In the genomic region with DNA sequence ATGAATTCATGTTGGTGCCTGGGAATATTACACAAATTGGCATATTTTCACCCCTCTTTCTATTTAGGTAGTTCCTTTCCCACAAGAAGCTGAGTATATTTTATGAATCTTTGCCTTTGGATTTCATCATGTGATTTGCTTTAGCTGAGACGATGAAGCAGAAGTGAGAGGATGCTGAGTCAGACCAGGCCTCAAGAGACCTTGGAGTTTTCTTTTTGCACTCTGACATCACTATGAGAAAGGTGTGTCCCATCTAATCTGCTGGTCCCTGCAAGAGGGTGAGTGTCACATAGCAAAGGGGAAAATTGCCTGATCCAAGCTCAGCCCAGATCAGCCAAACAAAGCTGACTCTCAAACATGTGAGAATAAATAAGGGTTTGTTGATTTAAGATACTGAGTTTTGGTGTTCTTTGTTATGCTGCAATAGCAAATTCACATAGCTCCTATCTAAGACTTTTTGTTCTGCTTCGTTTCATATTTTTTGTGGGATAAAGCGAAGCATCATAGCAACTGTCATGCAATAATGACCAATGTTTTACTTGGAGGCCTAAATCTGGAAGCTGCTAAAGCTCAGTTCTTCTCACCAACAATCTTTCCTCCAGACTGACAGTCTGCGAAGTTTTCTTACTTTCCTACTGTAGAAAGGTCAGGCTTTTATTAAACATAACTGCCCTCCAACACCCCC, we compare ENCODE assay signal across 12 cellular contexts.
DNase-seq lines count a peak whose midpoint lies in the region; ATAC-seq and TF ChIP-seq lines count a peak whose summit lies in the region.
"Had no signal": no experiment of that assay in that cellular context is flagged by ENCODE, and none has a peak within 500 bp of the region (broad histone marks: within the 10 kb centered on the region; RNA-seq: fewer than 3 reads in every experiment).

No MANE protein-coding gene starts in this region.

- 80% methylated on average over 4 of the region's 4 CpGs for WGBS in SK-N-SH (ENCODE audit: low lambda C conversion rate)

- no peaks in the 10 kb centered on the region for H3K4me1 Mint-ChIP-seq in naive thymus-derived CD8-positive, alpha-beta T cell
- H3K4me1 Mint-ChIP-seq: activated naive CD8-positive, alpha-beta T cell treated with anti-CD3 and anti-CD28 coated beads, Interleukin-2, amount 50 U/mL, for 24 hours had no signal

- no peak overlapping the region for H3K27ac ChIP-seq in SK-N-SH (ENCODE audit: low read depth in 2 of 2, low read length in 1 of 2)

- H3K27me3 Mint-ChIP-seq in naive thymus-derived CD8-positive, alpha-beta T cell: no peaks in the 10 kb centered on the region
- H3K27me3 Mint-ChIP-seq: activated naive CD8-positive, alpha-beta T cell treated with anti-CD3 and anti-CD28 coated beads, Interleukin-2, amount 50 U/mL, for 24 hours had no signal

- H2AFZ ChIP-seq in SK-N-SH (ENCODE audit: low read depth): no peak overlapping the region

- POLR2A ChIA-PET in SK-N-SH (lab: Yijun Ruan, JAX): no interaction called here
- POLR2A ChIA-PET in naive thymus-derived CD8-positive, alpha-beta T cell (lab: Charles Lee): no interaction called here

- H3K27me3 ChIP-seq in SK-N-SH (ENCODE audit: insufficient read depth): no peaks in the 10 kb centered on the region

- H3K27ac Mint-ChIP-seq in naive thymus-derived CD8-positive, alpha-beta T cell: no peak overlapping the region
- H3K27ac Mint-ChIP-seq: activated naive CD8-positive, alpha-beta T cell treated with anti-CD3 and anti-CD28 coated beads, Interleukin-2, amount 50 U/mL, for 24 hours had no signal

- H3F3A ChIP-seq in SK-N-SH (replicated peaks; ENCODE audit: insufficient read depth): no peaks in the 10 kb centered on the region

- H3K4me3 ChIP-seq in GM12865 (ENCODE audit: low read depth, low read length) (no peak overlapping the region), NB4 (ENCODE audit: low read depth, low read length) (no peak overlapping the region), fibroblast of villous mesenchyme (ENCODE audit: low read depth, low read length) (no peak overlapping the region), SK-N-SH (ENCODE audit: low read depth in 2 of 2, low read length in 1 of 2) (no peak overlapping the region)

- H3K4me1 ChIP-seq in SK-N-SH (ENCODE audit: control insufficient read depth in 1 of 2, insufficient read depth in 2 of 2, low read depth in 1 of 2, low read length in 1 of 2): no peaks in the 10 kb centered on the region; a peak in 2 of 4 replicates

- no peak overlapping the region for H3K9ac ChIP-seq in SK-N-SH

- no peaks in the 10 kb centered on the region for H3K9me2 ChIP-seq in SK-N-SH

- TF ChIP-seq RAD21 in SK-N-SH (IDR thresholded peaks at IDR 0.05; ENCODE audit: low read length): no peak

- H3K36me3 ChIP-seq in SK-N-SH (replicated peaks in 1 of 2; ENCODE audit: control insufficient read depth in 1 of 2, insufficient read depth in 2 of 2, low read length in 1 of 2): no peaks in the 10 kb centered on the region

- H3K36me3 Mint-ChIP-seq in naive thymus-derived CD8-positive, alpha-beta T cell: no peaks in the 10 kb centered on the region

- no peaks in the 10 kb centered on the region for H3K9me3 ChIP-seq in SK-N-SH

- no peak for TF ChIP-seq POLR2A in NB4 (IDR thresholded peaks at IDR 0.05; ENCODE audit: extremely low read depth, insufficient read length)

- ATAC-seq in HG02588 (IDR thresholded peaks at IDR 0.05; ENCODE audit: unreplicated experiment): peak; percentile 60
- ATAC-seq in naive thymus-derived CD8-positive, alpha-beta T cell: no peak
- ATAC-seq: activated naive CD8-positive, alpha-beta T cell treated with anti-CD3 and anti-CD28 coated beads, Interleukin-2, amount 50 U/mL, for 24 hours had no signal

- DNase-seq in GM12865 (ENCODE audit: low read depth) (peak; percentile 9), NB4 (ENCODE audit: low read depth) (peak; percentile 2), fibroblast of villous mesenchyme (ENCODE audit: low read depth) (peak; percentile 19), kidney glomerular epithelial cell (lab: John Stamatoyannopoulos, UW) (no peak), SK-N-SH (no peak)
- no peak for DNase-seq in activated effector memory CD4-positive, alpha-beta T cell treated with anti-CD3 and anti-CD28 coated beads, Interleukin-2, amount 50 U/mL, for 16 hours
- no peak for DNase-seq in naive thymus-derived CD8-positive, alpha-beta T cell
- DNase-seq: activated CD4-positive, alpha-beta T cell treated with anti-CD3 and anti-CD28 coated beads for 1 hour; activated naive CD8-positive, alpha-beta T cell treated with anti-CD3 and anti-CD28 coated beads, Interleukin-2, amount 50 U/mL, for 24 hours; NCI-H1930; retina had no signal

- CTCF ChIA-PET in SK-N-SH (lab: Yijun Ruan, JAX): interaction anchor here (1.2 to 1.5 kb wide), 3 partner anchors 10 to 19 kb away, joined by 3 read pairs; no protein-coding TSS in a partner anchor

- TF ChIP-seq CTCF in GM12865 (IDR thresholded peaks at IDR 0.05; ENCODE audit: insufficient read depth, low read depth, low read length, missing control alignments) (no peak), NB4 (IDR thresholded peaks at IDR 0.05; ENCODE audit: low read depth, low read length) (no peak), fibroblast of villous mesenchyme (IDR thresholded peaks at IDR 0.05; ENCODE audit: insufficient read depth, low read depth, low read length) (no peak), SK-N-SH (IDR thresholded peaks at IDR 0.05) (no peak)

- peaks cover 0 to 4% (median 0%) of the 10 kb centered on the region in 9 donors for H3K9me3 Mint-ChIP-seq in naive thymus-derived CD8-positive, alpha-beta T cell
- H3K9me3 Mint-ChIP-seq: activated naive CD8-positive, alpha-beta T cell treated with anti-CD3 and anti-CD28 coated beads, Interleukin-2, amount 50 U/mL, for 24 hours had no signal

- H4K20me1 ChIP-seq in SK-N-SH (ENCODE audit: insufficient read depth): no peaks in the 10 kb centered on the region

- TF ChIP-seq EP300 in SK-N-SH (IDR thresholded peaks at IDR 0.05; ENCODE audit: borderline replicate concordance in 1 of 2, low read depth in 1 of 2, low read length in 1 of 2): no peak

- no peaks in the 10 kb centered on the region for H3K79me2 ChIP-seq in SK-N-SH (ENCODE audit: insufficient read depth)

- H3K4me2 ChIP-seq in SK-N-SH: no peak overlapping the region

- H3K4me3 Mint-ChIP-seq in naive thymus-derived CD8-positive, alpha-beta T cell: no peak overlapping the region
- H3K4me3 Mint-ChIP-seq: activated naive CD8-positive, alpha-beta T cell treated with anti-CD3 and anti-CD28 coated beads, Interleukin-2, amount 50 U/mL, for 24 hours had no signal

TF ChIP-seq in SK-N-SH, 30 proteins besides CTCF, POLR2A, EP300 and RAD21:
- no peak for TF ChIP-seq JUND (IDR thresholded peaks at IDR 0.05)
- TF ChIP-seq RFX5 (IDR thresholded peaks at IDR 0.05; ENCODE audit: low read length): no peak
- no peak for TF ChIP-seq RCOR1 (IDR thresholded peaks at IDR 0.05; ENCODE audit: low read length)
- TF ChIP-seq, protein P1, sequence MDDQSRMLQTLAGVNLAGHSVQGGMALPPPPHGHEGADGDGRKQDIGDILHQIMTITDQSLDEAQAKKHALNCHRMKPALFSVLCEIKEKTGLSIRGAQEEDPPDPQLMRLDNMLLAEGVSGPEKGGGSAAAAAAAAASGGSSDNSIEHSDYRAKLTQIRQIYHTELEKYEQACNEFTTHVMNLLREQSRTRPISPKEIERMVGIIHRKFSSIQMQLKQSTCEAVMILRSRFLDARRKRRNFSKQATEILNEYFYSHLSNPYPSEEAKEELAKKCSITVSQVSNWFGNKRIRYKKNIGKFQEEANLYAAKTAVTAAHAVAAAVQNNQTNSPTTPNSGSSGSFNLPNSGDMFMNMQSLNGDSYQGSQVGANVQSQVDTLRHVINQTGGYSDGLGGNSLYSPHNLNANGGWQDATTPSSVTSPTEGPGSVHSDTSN (IDR thresholded peaks at IDR 0.05): no peak
- no peak for TF ChIP-seq RXRA (IDR thresholded peaks at IDR 0.05; ENCODE audit: borderline replicate concordance, low read depth)
- TF ChIP-seq, protein P2, sequence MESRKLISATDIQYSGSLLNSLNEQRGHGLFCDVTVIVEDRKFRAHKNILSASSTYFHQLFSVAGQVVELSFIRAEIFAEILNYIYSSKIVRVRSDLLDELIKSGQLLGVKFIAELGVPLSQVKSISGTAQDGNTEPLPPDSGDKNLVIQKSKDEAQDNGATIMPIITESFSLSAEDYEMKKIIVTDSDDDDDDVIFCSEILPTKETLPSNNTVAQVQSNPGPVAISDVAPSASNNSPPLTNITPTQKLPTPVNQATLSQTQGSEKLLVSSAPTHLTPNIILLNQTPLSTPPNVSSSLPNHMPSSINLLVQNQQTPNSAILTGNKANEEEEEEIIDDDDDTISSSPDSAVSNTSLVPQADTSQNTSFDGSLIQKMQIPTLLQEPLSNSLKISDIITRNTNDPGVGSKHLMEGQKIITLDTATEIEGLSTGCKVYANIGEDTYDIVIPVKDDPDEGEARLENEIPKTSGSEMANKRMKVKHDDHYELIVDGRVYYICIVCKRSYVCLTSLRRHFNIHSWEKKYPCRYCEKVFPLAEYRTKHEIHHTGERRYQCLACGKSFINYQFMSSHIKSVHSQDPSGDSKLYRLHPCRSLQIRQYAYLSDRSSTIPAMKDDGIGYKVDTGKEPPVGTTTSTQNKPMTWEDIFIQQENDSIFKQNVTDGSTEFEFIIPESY (IDR thresholded peaks at IDR 0.05; ENCODE audit: borderline replicate concordance, low read depth): no peak
- TF ChIP-seq MEF2A (IDR thresholded peaks at IDR 0.05; ENCODE audit: borderline replicate concordance, low read depth): no peak

Comparison
In these comparisons a context has a peak if more than half of its experiments do, and no peak if none do; other contexts are left out.
1. DNase-seq: peak in GM12865 (single experiment), NB4 (single experiment) and fibroblast of villous mesenchyme (single experiment); none in kidney glomerular epithelial cell (single experiment), activated effector memory CD4-positive, alpha-beta T cell treated with anti-CD3 and anti-CD28 coated beads, Interleukin-2, amount 50 U/mL, for 16 hours (single experiment), SK-N-SH (single experiment) and naive thymus-derived CD8-positive, alpha-beta T cell (0 of 10).